In the genomic region with DNA sequence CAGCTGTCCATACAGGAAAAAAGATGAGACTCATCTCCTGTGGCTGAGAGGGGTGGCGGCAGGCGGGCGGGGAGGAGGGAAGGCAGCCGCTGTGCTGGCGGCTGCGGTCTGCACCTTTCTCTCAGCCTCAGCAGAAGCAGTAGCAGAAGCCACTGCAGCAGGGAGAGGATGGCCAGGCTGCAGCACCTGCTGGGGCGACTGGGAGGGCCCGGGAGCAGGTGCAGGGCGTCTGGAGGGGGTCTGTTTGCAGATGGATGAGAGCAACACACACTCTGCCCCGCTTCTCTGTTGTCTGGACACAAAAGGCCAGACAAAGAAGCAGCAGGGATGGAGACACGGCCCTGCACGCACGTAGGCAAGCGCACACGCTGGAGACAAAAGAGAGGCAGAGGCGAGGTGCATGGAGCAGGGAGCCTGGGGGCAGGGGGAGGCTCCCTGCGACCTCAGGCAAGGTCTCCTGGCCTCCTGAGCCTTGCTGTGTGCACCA, we compare ENCODE assay signal across 10 cellular contexts. TPM values are rescaled to one million over a fixed set of nuclear protein-coding genes. Genes with fewer than 3 reads are reported as not detected.
DNase-seq lines count a peak whose midpoint lies in the region; ATAC-seq and TF ChIP-seq lines count a peak whose summit lies in the region.
"Had no signal": no experiment of that assay in that cellular context is flagged by ENCODE, and none has a peak within 500 bp of the region (broad histone marks: within the 10 kb centered on the region; RNA-seq: fewer than 3 reads in every experiment).

No MANE protein-coding gene starts in this region.

- intact Hi-C loops in aorta (cut with DNase I) (no loop called here), body of pancreas (cut with DNase I) (no loop called here), PC-9 (cut with micrococcal nuclease; ENCODE audit: unreplicated experiment) (no loop called here)

- TF ChIP-seq CTCF in body of pancreas (IDR thresholded peaks at IDR 0.05) (no peak), PC-9 (conservative IDR thresholded peaks at IDR 0.05) (no peak)

- POLR2A ChIA-PET in activated CD4-positive, alpha-beta memory T cell treated with anti-CD3 and anti-CD28 coated beads, Interleukin-2, amount 10 ng/mL, durations not matched to agents 7 days and 5 days (lab: Charles Lee): interaction anchor here (0.6 to 1.5 kb wide), 3 partner anchors 9 to 284 kb away, joined by 3 to 6 read pairs (median 3); partner anchors contain the start of gene MIAT
- POLR2A ChIA-PET in PC-9 (lab: Charles Lee; ENCODE audit: unreplicated experiment): no interaction called here

- no TSS peak for BruUV-seq in PC-9 (replicated peaks; lab: Mats Ljungman, UMichigan)

- no peak overlapping the region for H3K4me2 ChIP-seq in PC-9

- H3K27me3 ChIP-seq in aorta (ENCODE audit: control insufficient read depth in 1 of 2, insufficient read depth in 2 of 2, low read length in 1 of 2): peaks cover 0 to 2% of the 10 kb centered on the region in 2 donors
- no peaks in the 10 kb centered on the region for H3K27me3 ChIP-seq in body of pancreas
- H3K27me3 ChIP-seq in PC-9 (ENCODE audit: insufficient read depth, low read depth): peaks cover 74% of the 10 kb centered on the region

- peaks cover 83% of the 10 kb centered on the region for H3K4me1 Mint-ChIP-seq in activated CD4-positive, alpha-beta memory T cell treated with anti-CD3 and anti-CD28 coated beads, Interleukin-2, amount 10 ng/mL, durations not matched to agents 7 days and 5 days

- H3K36me3 Mint-ChIP-seq in activated CD4-positive, alpha-beta memory T cell treated with anti-CD3 and anti-CD28 coated beads, Interleukin-2, amount 10 ng/mL, durations not matched to agents 7 days and 5 days (ENCODE audit: low read depth): no peaks in the 10 kb centered on the region

- H3K27ac ChIP-seq in aorta (ENCODE audit: low read depth in 1 of 2, low read length in 2 of 2) (no peak overlapping the region), body of pancreas (no peak overlapping the region), PC-9 (no peak overlapping the region)

- CTCF ChIA-PET in activated CD4-positive, alpha-beta memory T cell treated with anti-CD3 and anti-CD28 coated beads, Interleukin-2, amount 10 ng/mL, durations not matched to agents 7 days and 5 days (lab: Charles Lee): interaction anchor here (1.1 kb wide), 1 partner anchor 145 kb away, joined by 3 read pairs; no protein-coding TSS in a partner anchor
- CTCF ChIA-PET in PC-9 (lab: Charles Lee): no interaction called here

- H3K36me3 ChIP-seq in aorta (ENCODE audit: control insufficient read depth in 1 of 2, insufficient read depth in 2 of 2, low read length in 1 of 2): no peaks in the 10 kb centered on the region
- no peaks in the 10 kb centered on the region for H3K36me3 ChIP-seq in body of pancreas (replicated peaks in 1 of 2; ENCODE audit: insufficient read depth in 1 of 2, low read depth in 2 of 2)
- H3K36me3 ChIP-seq in PC-9 (ENCODE audit: low read depth): no peaks in the 10 kb centered on the region

- H3F3A ChIP-seq in PC-9 (ENCODE audit: insufficient read depth, low read depth): no peaks in the 10 kb centered on the region

- H3K4me1 ChIP-seq in aorta (ENCODE audit: control insufficient read depth in 1 of 2, insufficient read depth in 2 of 2, low read length in 2 of 2): no peaks in the 10 kb centered on the region
- peaks cover 5% of the 10 kb centered on the region for H3K4me1 ChIP-seq in body of pancreas
- no peaks in the 10 kb centered on the region for H3K4me1 ChIP-seq in PC-9 (replicated peaks; ENCODE audit: insufficient read depth)

- no peaks in the 10 kb centered on the region for H4K20me1 ChIP-seq in PC-9 (ENCODE audit: insufficient read depth)

- ATAC-seq in aorta (ENCODE audit: low FRiP score) (no peak), body of pancreas (no peak)

- no peak overlapping the region for H2AFZ ChIP-seq in PC-9

- no peak overlapping the region for H3K4me3 ChIP-seq in aorta (ENCODE audit: low read length in 2 of 2)
- no peak overlapping the region for H3K4me3 ChIP-seq in body of pancreas
- no peak overlapping the region for H3K4me3 ChIP-seq in PC-9

- H3K9me2 ChIP-seq in PC-9 (ENCODE audit: insufficient read depth): no peaks in the 10 kb centered on the region

- TF ChIP-seq POLR2A in body of pancreas (IDR thresholded peaks at IDR 0.05): no peak

- WGBS in aorta, 2 donors: 21 to 31% methylated on average over 15 to 17 of the region's 17 CpGs
- WGBS in body of pancreas, 2 donors: 41 to 60% methylated on average over 9 to 17 of the region's 17 CpGs

- DNase-seq in DMS53 (lab: John Stamatoyannopoulos, UW) (peak; percentile 91), NCI-H2081 (lab: John Stamatoyannopoulos, UW) (peak; percentile 93 to 98), iPS-NIHi11 (ENCODE audit: low spot score) (peak; percentile 64), aorta (no peak), body of pancreas (no peak), hepatic stellate cell (ENCODE audit: low spot score) (no peak), PC-9 (no peak)
- DNase-seq in activated CD4-positive, alpha-beta memory T cell treated with anti-CD3 and anti-CD28 coated beads, Interleukin-2, amount 10 ng/mL, durations not matched to agents 7 days and 5 days: peak; percentile 72
- DNase-seq: GF-D8 had no signal

- H3K9me3 ChIP-seq in aorta (ENCODE audit: control insufficient read depth, low read length): no peaks in the 10 kb centered on the region
- H3K9me3 ChIP-seq in body of pancreas: no peaks in the 10 kb centered on the region
- H3K9me3 ChIP-seq in PC-9 (ENCODE audit: insufficient read depth, low read depth): no peaks in the 10 kb centered on the region

- H3K9me3 Mint-ChIP-seq in activated CD4-positive, alpha-beta memory T cell treated with anti-CD3 and anti-CD28 coated beads, Interleukin-2, amount 10 ng/mL, durations not matched to agents 7 days and 5 days: no peaks in the 10 kb centered on the region

- peaks cover 9% of the 10 kb centered on the region for H3K27me3 Mint-ChIP-seq in activated CD4-positive, alpha-beta memory T cell treated with anti-CD3 and anti-CD28 coated beads, Interleukin-2, amount 10 ng/mL, durations not matched to agents 7 days and 5 days

- H3K79me2 ChIP-seq in PC-9 (ENCODE audit: low read depth): no peaks in the 10 kb centered on the region

- peak overlapping the region; percentile 21 for H3K4me3 Mint-ChIP-seq in activated CD4-positive, alpha-beta memory T cell treated with anti-CD3 and anti-CD28 coated beads, Interleukin-2, amount 10 ng/mL, durations not matched to agents 7 days and 5 days

- H3K27ac Mint-ChIP-seq in activated CD4-positive, alpha-beta memory T cell treated with anti-CD3 and anti-CD28 coated beads, Interleukin-2, amount 10 ng/mL, durations not matched to agents 7 days and 5 days: peak overlapping the region; percentile 63

RNA-seq across cellular contexts. Expression of gene MIAT, which starts 9.3 kb away (rescaled TPM):
- total RNA-seq in activated CD4-positive, alpha-beta memory T cell treated with anti-CD3 and anti-CD28 coated beads, Interleukin-2, amount 10 ng/mL, durations not matched to agents 7 days and 5 days: 100 to 1,000 TPM; 185 to 186 TPM
- total RNA-seq in aorta: 1 to 10 TPM; 1.6 to 5.0 TPM
- polyA plus RNA-seq in aorta: under 1 TPM in 1 of 2 donors, not detected in 1; 0.28 TPM
- total RNA-seq in body of pancreas: 1 to 10 TPM; 1.0 to 2.6 TPM
- total RNA-seq in PC-9 (2021): 0.45 and 0.48 TPM in 2 replicates

RNA-seq across cellular contexts. Expression of gene CRYBA4, which starts 26.3 kb away (rescaled TPM):
- total RNA-seq in activated CD4-positive, alpha-beta memory T cell treated with anti-CD3 and anti-CD28 coated beads, Interleukin-2, amount 10 ng/mL, durations not matched to agents 7 days and 5 days: under 1 TPM in 1 of 2 experiments, not detected in 1; 0.48 TPM
- total RNA-seq in aorta (not detected), body of pancreas (not detected), PC-9 (2021) (not detected in 2 replicates)
- polyA plus RNA-seq in aorta: not detected
- total RNA-seq: kidney epithelial cell had no signal

RNA-seq across cellular contexts. Expression of gene CRYBB1, which starts 30.2 kb away (rescaled TPM):
- total RNA-seq in activated CD4-positive, alpha-beta memory T cell treated with anti-CD3 and anti-CD28 coated beads, Interleukin-2, amount 10 ng/mL, durations not matched to agents 7 days and 5 days: 1 to 10 TPM in 1 of 2 experiments, under 1 TPM in 1; 0.65 to 1.2 TPM
- total RNA-seq in aorta (1 to 10 TPM; 1.4 TPM), body of pancreas (under 1 TPM in 1 of 2 donors, not detected in 1; 0.52 TPM), PC-9 (2021) (not detected in 2 replicates)
- polyA plus RNA-seq in aorta: 1 to 10 TPM in 1 of 2 donors, under 1 TPM in 1; 0.43 to 4.4 TPM
- total RNA-seq: kidney epithelial cell had no signal

RNA-seq across cellular contexts. Expression of gene TPST2, which starts 58.1 kb away (rescaled TPM):
- total RNA-seq in activated CD4-positive, alpha-beta memory T cell treated with anti-CD3 and anti-CD28 coated beads, Interleukin-2, amount 10 ng/mL, durations not matched to agents 7 days and 5 days: 10 to 100 TPM; 55.4 to 60.8 TPM
- total RNA-seq in aorta (10 to 100 TPM; 26.0 to 26.7 TPM), body of pancreas (100 to 1,000 TPM; 547 to 586 TPM), PC-9 (2021) (13.5 and 18.9 TPM in 2 replicates)
- 10 to 100 TPM; 10.8 TPM for polyA plus RNA-seq in aorta

Comparison
In these comparisons a context has a peak if more than half of its experiments do, and no peak if none do; other contexts are left out.
1. DNase-seq: peak in DMS53 (single experiment), NCI-H2081 (2 of 2), activated CD4-positive, alpha-beta memory T cell treated with anti-CD3 and anti-CD28 coated beads, Interleukin-2, amount 10 ng/mL, durations not matched to agents 7 days and 5 days (single experiment) and iPS-NIHi11 (single experiment); none in aorta (0 of 2), body of pancreas (0 of 4), hepatic stellate cell (single experiment) and PC-9 (0 of 2).
2. RNA of gene MIAT, which starts 9.3 kb away (total RNA-seq): 185 to 186 TPM in activated CD4-positive, alpha-beta memory T cell treated with anti-CD3 and anti-CD28 coated beads, Interleukin-2, amount 10 ng/mL, durations not matched to agents 7 days and 5 days; 1.6 to 5.0 TPM in aorta, 1.0 to 2.6 TPM in body of pancreas and 0.45 to 0.48 TPM in PC-9; every median in the first group is over 10 times any median in the second.